In genomic region chr22:34437140-34437539, GRCh38 we compare ENCODE assay signal across 20 cellular contexts.
DNase-seq lines count a peak whose midpoint lies in the region; ATAC-seq, FAIRE-seq and TF ChIP-seq lines count a peak whose summit lies in the region.
"Had no signal": no experiment of that assay in that cellular context is flagged by ENCODE, and none has a peak within 500 bp of the region (broad histone marks: within the 10 kb centered on the region; RNA-seq: fewer than 3 reads in every experiment).

No MANE protein-coding gene starts in this region.

- peak; percentile 65 for DNase-seq in LNCaP clone FGC (ENCODE audit: low read depth)
- peak; percentile 3 for DNase-seq in MG63
- peak; percentile 12 for DNase-seq in NCI-H774 (lab: John Stamatoyannopoulos, UW)
- DNase-seq in urothelium cell line (ENCODE audit: low spot score): peak; percentile 20
- no peak for DNase-seq in A673 (ENCODE audit: low spot score)
- no peak for DNase-seq in amniotic stem cell (lab: John Stamatoyannopoulos, UW)
- DNase-seq: Caco-2; CD4-positive, CD25-positive, alpha-beta regulatory T cell; CD8-positive, alpha-beta T cell; DMS153; DND-41; GM23248; H9 had no signal

- H3K27ac ChIP-seq in A673 (ENCODE audit: low read depth, low read length, poor library complexity, severe bottlenecking): no peak overlapping the region
- H3K27ac ChIP-seq: BLaER1, C4-2B, GM23248 had no signal

- H3K9me3 ChIP-seq in MG63 (no peaks in the 10 kb centered on the region), A673 (ENCODE audit: low read depth, low read length, poor library complexity, severe bottlenecking) (peaks cover 14% of the 10 kb centered on the region)
- H3K9me3 ChIP-seq: BLaER1, Caco-2 had no signal

- BruUV-seq in A673 (replicated peaks; lab: Mats Ljungman, UMichigan): no TSS peak

- ATAC-seq in GM19395 (IDR thresholded peaks at IDR 0.05; ENCODE audit: unreplicated experiment): no peak
- ATAC-seq: CD8-positive, alpha-beta T cell; HCT116 had no signal

- H3K4me3 ChIP-seq in LNCaP clone FGC (ENCODE audit: low read depth, low read length) (no peak overlapping the region), MG63 (no peak overlapping the region), A673 (ENCODE audit: low read depth, low read length, poor library complexity, severe bottlenecking) (no peak overlapping the region)
- H3K4me3 ChIP-seq: BLaER1, GM23248 had no signal

- TF ChIP-seq CTCF in LNCaP clone FGC (IDR thresholded peaks at IDR 0.05; ENCODE audit: control insufficient read depth, extremely low read depth, insufficient read depth): no peak
- no peak for TF ChIP-seq CTCF in A673 (conservative IDR thresholded peaks at IDR 0.05; ENCODE audit: low read depth, low read length)

- POLR2A ChIA-PET in A673 (lab: Charles Lee; ENCODE audit: low non-redundant PET): no interaction called here

- no peak for FAIRE-seq in urothelium cell line (lab: Jason Lieb, UNC)
- FAIRE-seq: G401.6, GM12892, H1 had no signal

- CTCF ChIA-PET in A673 (lab: Charles Lee): no interaction called here

- no peaks in the 10 kb centered on the region for H3K27me3 ChIP-seq in MG63
- no peaks in the 10 kb centered on the region for H3K27me3 ChIP-seq in A673 (replicated peaks; ENCODE audit: insufficient read depth, low read depth, low read length, poor library complexity)
- H3K27me3 ChIP-seq: BLaER1 had no signal

- no peaks in the 10 kb centered on the region for H3K4me1 ChIP-seq in A673 (ENCODE audit: insufficient read depth, low read length, poor library complexity, severe bottlenecking)
- H3K4me1 ChIP-seq: BLaER1, Caco-2 had no signal

- no peaks in the 10 kb centered on the region for H3K36me3 ChIP-seq in MG63
- H3K36me3 ChIP-seq in A673 (ENCODE audit: insufficient read depth, low read length, poor library complexity, severe bottlenecking): no peaks in the 10 kb centered on the region
- H3K36me3 ChIP-seq: BLaER1 had no signal

- intact Hi-C loops in A673 (cut with micrococcal nuclease; ENCODE audit: unreplicated experiment): no loop called here

Comparison
In these comparisons a context has a peak if more than half of its experiments do, and no peak if none do; other contexts are left out.
1. DNase-seq: peak in LNCaP clone FGC (single experiment), MG63 (single experiment), NCI-H774 (single experiment) and urothelium cell line (single experiment); none in A673 (single experiment) and amniotic stem cell (single experiment).